In the genomic region with DNA sequence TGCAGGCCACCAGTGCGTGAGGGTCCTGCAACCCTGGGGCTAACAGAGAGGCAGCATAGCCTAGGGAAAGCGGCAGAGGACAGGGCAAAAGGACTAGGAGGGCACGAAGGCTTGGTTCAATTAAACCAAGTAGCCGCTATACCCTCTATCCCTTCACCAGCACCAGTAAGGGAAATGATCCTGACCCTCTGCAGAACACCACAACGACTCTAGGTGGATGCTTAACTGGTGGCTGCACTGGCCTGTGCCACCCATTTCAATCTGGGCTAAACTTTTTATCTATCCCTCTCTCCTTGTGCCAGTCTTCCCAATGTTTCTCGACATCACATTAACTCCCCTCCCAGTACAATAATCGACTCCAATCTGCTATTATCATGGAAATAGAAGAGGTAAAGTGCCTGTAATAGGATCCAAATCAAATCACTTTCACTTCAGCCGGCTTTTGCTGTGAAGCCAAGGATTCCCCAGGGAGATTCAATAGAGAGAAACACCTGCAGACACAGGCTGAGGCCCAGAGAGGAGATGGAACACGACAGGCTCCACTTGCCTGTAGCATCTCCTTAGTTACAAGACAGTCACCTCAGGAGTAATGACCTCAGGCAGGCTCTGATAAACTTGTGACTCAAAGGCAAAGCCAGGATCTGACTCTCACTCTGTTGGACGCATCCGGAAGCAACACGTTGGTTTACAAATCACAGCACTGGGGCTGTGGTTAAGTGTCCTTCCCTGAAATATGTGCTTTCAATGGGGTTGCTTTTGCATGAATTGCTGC, we compare ENCODE assay signal across 19 cellular contexts.
A peak's percentile ranks its signal among the peaks of the same experiment; 100 is the strongest.
DNase-seq lines count a peak whose midpoint lies in the region; ATAC-seq, FAIRE-seq and TF ChIP-seq lines count a peak whose summit lies in the region.
"Had no signal": no experiment of that assay in that cellular context is flagged by ENCODE, and none has a peak within 500 bp of the region (broad histone marks: within the 10 kb centered on the region; RNA-seq: fewer than 3 reads in every experiment).

No MANE protein-coding gene starts in this region.

- H3K56ac ChIP-seq in H1 (replicated peaks; ENCODE audit: insufficient read length, low read depth, low read length) = no peak overlapping the region

- no peak overlapping the region for H4K5ac ChIP-seq in H1 (ENCODE audit: insufficient read length, low read depth, low read length)

- H3K4me3 ChIP-seq in H1 (ENCODE audit: extremely low read depth in 1 of 4, insufficient read depth in 2 of 4, low read depth in 3 of 4, low read length in 4 of 4) (no peak overlapping the region), mucosa of descending colon (no peak overlapping the region), upper lobe of right lung (no peak overlapping the region)
- H3K4me3 ChIP-seq: sigmoid colon, SK-N-MC had no signal

- no peak overlapping the region for H3K9ac ChIP-seq in H1 (replicated peaks in 1 of 4; ENCODE audit: extremely low read depth in 1 of 4, low read depth in 3 of 4, low read length in 3 of 4)

- H2BK12ac ChIP-seq in H1 (ENCODE audit: low read depth, low read length) = 0 out of 2 replicates have a peak overlapping the region, but pooled peaks have one; percentile 30

- no peak overlapping the region for H3K23ac ChIP-seq in H1 (ENCODE audit: insufficient read length)

- TF ChIP-seq EP300 in H1 (IDR thresholded peaks at IDR 0.05; ENCODE audit: borderline replicate concordance in 1 of 2, low read depth in 2 of 2, low read length in 2 of 2) = no peak

- intact Hi-C loops in mucosa of descending colon (cut with DNase I, micrococcal nuclease) = no loop called here
- intact Hi-C loops in upper lobe of right lung (cut with DNase I) = no loop called here

- H3K9me3 ChIP-seq in H1 (ENCODE audit: insufficient read depth in 2 of 2, low read depth in 1 of 2, low read length in 1 of 2) (no peaks in the 10 kb centered on the region), mucosa of descending colon (no peaks in the 10 kb centered on the region), upper lobe of right lung (no peaks in the 10 kb centered on the region)
- H3K9me3 ChIP-seq: sigmoid colon had no signal

- H3K4me2 ChIP-seq in H1 (ENCODE audit: insufficient read depth in 1 of 2, low read depth in 2 of 2, low read length in 2 of 2) = no peak overlapping the region

- H2BK120ac ChIP-seq in H1 (replicated peaks; ENCODE audit: low read depth, low read length) = no peak overlapping the region

- H2BK20ac ChIP-seq in H1 (ENCODE audit: low read length) = 0 out of 2 replicates have a peak overlapping the region, but pooled peaks have one; percentile 41

- H2BK5ac ChIP-seq in H1 (ENCODE audit: low read depth, low read length) = no peak overlapping the region

- no peaks in the 10 kb centered on the region for H3K79me1 ChIP-seq in H1 (ENCODE audit: low read depth, low read length)

- H2AK5ac ChIP-seq in H1 (ENCODE audit: low read depth, low read length) = no peak overlapping the region

- POLR2A ChIA-PET in H1 (lab: Charles Lee; ENCODE audit: partially characterized antibody) = no interaction called here

- H3K23me2 ChIP-seq in H1 (ENCODE audit: low read depth, low read length) = no peaks in the 10 kb centered on the region; the same call in 1 of the 2 replicates

- no peak overlapping the region for H3K4ac ChIP-seq in H1 (replicated peaks; ENCODE audit: insufficient read length, low read depth, low read length)

- H3K36me3 ChIP-seq in H1 (ENCODE audit: control insufficient read depth in 2 of 4, insufficient read depth in 4 of 4, low read length in 3 of 4) (no peaks in the 10 kb centered on the region), mucosa of descending colon (ENCODE audit: low read depth) (no peaks in the 10 kb centered on the region), upper lobe of right lung (no peaks in the 10 kb centered on the region)
- H3K36me3 ChIP-seq: sigmoid colon had no signal

- no peak overlapping the region for H4K8ac ChIP-seq in H1 (ENCODE audit: extremely low read depth, insufficient read depth, low read length)

- no peaks in the 10 kb centered on the region for H3K27me3 ChIP-seq in H1 (replicated peaks in 1 of 4; ENCODE audit: control insufficient read depth in 3 of 4, extremely low read depth in 1 of 4, insufficient read depth in 3 of 4, low read length in 3 of 4)
- no peaks in the 10 kb centered on the region for H3K27me3 ChIP-seq in upper lobe of right lung
- H3K27me3 ChIP-seq: sigmoid colon had no signal

- H4K20me1 ChIP-seq in H1 (replicated peaks in 1 of 2; ENCODE audit: control insufficient read depth in 1 of 2, insufficient read depth in 2 of 2, low read length in 2 of 2) = no peaks in the 10 kb centered on the region

- peak overlapping the region; percentile 86 for H2AFZ ChIP-seq in H1 (ENCODE audit: low read length)

- CTCF ChIA-PET in H1 (lab: Charles Lee; ENCODE audit: partially characterized antibody) = no interaction called here

- ATAC-seq in mucosa of descending colon (no peak), upper lobe of right lung (no peak)
- ATAC-seq: activated CD8-positive, alpha-beta memory T cell treated with anti-CD3 and anti-CD28 coated beads, Interleukin-2, amount 10 ng/mL, durations not matched to agents 7 days and 5 days had no signal

- H4K91ac ChIP-seq in H1 (replicated peaks; ENCODE audit: insufficient read length, low read length) = no peak overlapping the region

- TF ChIP-seq CTCF in H1 (IDR thresholded peaks at IDR 0.05; ENCODE audit: control extremely low read depth in 1 of 3, insufficient read depth in 1 of 3, low read depth in 1 of 3, low read length in 3 of 3) = no peak
- no peak for TF ChIP-seq CTCF in mucosa of descending colon (IDR thresholded peaks at IDR 0.05)
- TF ChIP-seq CTCF in upper lobe of right lung (IDR thresholded peaks at IDR 0.05) = no peak

- TF ChIP-seq RAD21 in H1 (IDR thresholded peaks at IDR 0.05 in 1 of 2, conservative IDR thresholded peaks at IDR 0.05 in 1 of 2; ENCODE audit: low read depth in 2 of 2, low read length in 2 of 2) = no peak

- H3K79me2 ChIP-seq in H1 (ENCODE audit: control insufficient read depth in 1 of 2, insufficient read depth in 2 of 2, low read length in 2 of 2) = no peaks in the 10 kb centered on the region

- DNase-seq in Daoy (ENCODE audit: low read depth) (peak; percentile 67), NCI-H128 (lab: John Stamatoyannopoulos, UW; ENCODE audit: unreplicated experiment) (peak; percentile 61), NCI-H524 (lab: John Stamatoyannopoulos, UW) (peak; percentile 49 to 85), H1 (ENCODE audit: low read depth in 1 of 2, low spot score in 2 of 2) (no peak), mucosa of descending colon (no peak), upper lobe of right lung (no peak), activated T-cell treated with anti-CD3 and anti-CD28 coated beads for 4 hours (no peak)
- DNase-seq in stimulated activated CD4-positive, alpha-beta T cell treated with anti-CD3 and anti-CD28 coated beads, Interleukin-2, amount 100 ng/mL, for 24 hours = no peak
- DNase-seq: activated CD8-positive, alpha-beta memory T cell treated with anti-CD3 and anti-CD28 coated beads, Interleukin-2, amount 10 ng/mL, durations not matched to agents 7 days and 5 days; activated effector memory CD4-positive, alpha-beta T cell treated with Interleukin-2 at 50 U/mL for 16 hours; anterior cingulate cortex; CD4-positive, alpha-beta T cell; DND-41; hypothalamus; NCI-H446; nucleus accumbens; sigmoid colon; stimulated activated CD4-positive, alpha-beta T cell treated with anti-CD3 and anti-CD28 coated beads, Interleukin-1b, Interleukin-23, amount 100 ng/mL, for 48 hours had no signal

- WGBS in H1 (ENCODE audit: extremely low coverage in 1 of 2, insufficient coverage in 1 of 2, insufficient read length in 1 of 2, insufficient replicate concordance in 2 of 2, low coverage in 1 of 2, low lambda C conversion rate in 2 of 2, missing lambda C conversion rate in 1 of 2), 2 experiments = 75% methylated on average over 12 of the region's 12 CpGs; no CpG with 5 or more reads in 1 of the 2 experiments

- no peak for FAIRE-seq in H1 (lab: Jason Lieb, UNC)

- H3K18ac ChIP-seq in H1 (ENCODE audit: extremely low read depth, low read length) = no peak overlapping the region

- no peak overlapping the region for H2BK15ac ChIP-seq in H1 (ENCODE audit: low read length)

- H3K14ac ChIP-seq in H1 (ENCODE audit: insufficient read length) = no peak overlapping the region

- TF ChIP-seq POLR2A in H1 (IDR thresholded peaks at IDR 0.05; ENCODE audit: control extremely low read depth in 1 of 2, low read depth in 2 of 2, low read length in 2 of 2) = no peak

- H3K4me1 ChIP-seq in H1 (replicated peaks in 1 of 4; ENCODE audit: control insufficient read depth in 3 of 4, insufficient read depth in 4 of 4, low read length in 3 of 4) = peaks cover 0 to 8% (median 3%) of the 10 kb centered on the region in 4 experiments; a peak in 2 of 7 replicates
- no peaks in the 10 kb centered on the region for H3K4me1 ChIP-seq in mucosa of descending colon (ENCODE audit: low read depth)
- H3K4me1 ChIP-seq in upper lobe of right lung = no peaks in the 10 kb centered on the region
- H3K4me1 ChIP-seq: sigmoid colon had no signal

- H3K27ac ChIP-seq in H1 (ENCODE audit: low read depth, low read length) (no peak overlapping the region), upper lobe of right lung (no peak overlapping the region)
- H3K27ac ChIP-seq: sigmoid colon, SK-N-MC had no signal

TF ChIP-seq in H1, 55 proteins besides CTCF, POLR2A, EP300 and RAD21:
- TF ChIP-seq TCF12 (IDR thresholded peaks at IDR 0.05; ENCODE audit: low read depth, low read length) (no peak), SIX5 (IDR thresholded peaks at IDR 0.05; ENCODE audit: low read depth, low read length) (no peak), BCL11A (IDR thresholded peaks at IDR 0.05; ENCODE audit: low read depth in 2 of 2, low read length in 2 of 2) (no peak), EZH2 (IDR thresholded peaks at IDR 0.05; ENCODE audit: low read depth, low read length, severe bottlenecking) (no peak), KDM4A (IDR thresholded peaks at IDR 0.05; ENCODE audit: low read depth, low read length, severe bottlenecking) (no peak)
- TF ChIP-seq, protein P1, sequence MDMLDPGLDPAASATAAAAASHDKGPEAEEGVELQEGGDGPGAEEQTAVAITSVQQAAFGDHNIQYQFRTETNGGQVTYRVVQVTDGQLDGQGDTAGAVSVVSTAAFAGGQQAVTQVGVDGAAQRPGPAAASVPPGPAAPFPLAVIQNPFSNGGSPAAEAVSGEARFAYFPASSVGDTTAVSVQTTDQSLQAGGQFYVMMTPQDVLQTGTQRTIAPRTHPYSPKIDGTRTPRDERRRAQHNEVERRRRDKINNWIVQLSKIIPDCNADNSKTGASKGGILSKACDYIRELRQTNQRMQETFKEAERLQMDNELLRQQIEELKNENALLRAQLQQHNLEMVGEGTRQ (IDR thresholded peaks at IDR 0.05; ENCODE audit: low read length) = no peak

Comparison
In these comparisons a context has a peak if more than half of its experiments do, and no peak if none do; other contexts are left out.
1. DNase-seq: peak in Daoy (single experiment), NCI-H128 (single experiment) and NCI-H524 (2 of 2); none in H1 (0 of 2), stimulated activated CD4-positive, alpha-beta T cell treated with anti-CD3 and anti-CD28 coated beads, Interleukin-2, amount 100 ng/mL, for 24 hours (0 of 2), mucosa of descending colon (0 of 3), upper lobe of right lung (single experiment) and activated T-cell treated with anti-CD3 and anti-CD28 coated beads for 4 hours (single experiment).